20 cellular contexts compared by ENCODE assay signal in the genomic region with DNA sequence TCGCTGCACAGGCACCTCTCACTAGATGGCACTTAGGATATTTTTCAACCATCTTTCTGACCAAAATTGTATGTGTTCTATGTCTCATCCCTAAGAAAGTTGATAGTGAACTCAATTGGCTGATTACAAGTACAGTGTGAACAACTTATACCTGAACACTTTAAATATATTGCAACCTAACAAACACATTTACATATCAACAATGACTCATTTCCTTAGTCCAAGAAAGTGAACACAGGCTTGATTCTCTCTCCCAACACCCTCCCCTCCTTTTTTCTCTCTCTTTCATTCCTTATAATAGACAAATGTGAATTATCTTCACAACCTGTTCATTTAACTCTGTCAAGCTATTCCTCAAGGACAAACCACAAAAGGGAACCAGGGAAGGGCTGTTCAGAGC.
A peak's percentile ranks its signal among the peaks of the same experiment; 100 is the strongest.
DNase-seq lines count a peak whose midpoint lies in the region; ATAC-seq, FAIRE-seq and TF ChIP-seq lines count a peak whose summit lies in the region.
"Had no signal": no experiment of that assay in that cellular context is flagged by ENCODE, and none has a peak within 500 bp of the region (broad histone marks: within the 10 kb centered on the region; RNA-seq: fewer than 3 reads in every experiment).

No MANE protein-coding gene starts in this region.

- no peak overlapping the region for H3K27ac Mint-ChIP-seq in stimulated activated naive B cell treated with anti-CD40 and anti-IgM and Interleukin-4, amounts not matched to agents 10 μg/mL and 1 μg/mL and 100 μg/mL, for 72 hours

- H3K36me3 Mint-ChIP-seq in stimulated activated naive B cell treated with anti-CD40 and anti-IgM and Interleukin-4, amounts not matched to agents 10 μg/mL and 1 μg/mL and 100 μg/mL, for 72 hours, result no peaks in the 10 kb centered on the region

- DNase-seq in cardiac muscle cell (ENCODE audit: low read depth in 1 of 2, low spot score in 1 of 2) (no peak), cardiac septum (ENCODE audit: low spot score) (no peak), PC-3 (no peak), NCI-H1417 treated with DMSO at 0.1 percent for 48 hours (lab: John Stamatoyannopoulos, UW) (no peak), frontal cortex (ENCODE audit: low spot score in 2 of 2) (no peak), DMS153 treated with DMSO at 0.1 percent for 48 hours (lab: John Stamatoyannopoulos, UW; ENCODE audit: unreplicated experiment) (no peak)
- no peak for DNase-seq in stimulated activated naive B cell treated with anti-CD40 and anti-IgM and Interleukin-4, amounts not matched to agents 10 μg/mL and 1 μg/mL and 100 μg/mL, for 72 hours
- DNase-seq: C1 segment of cervical spinal cord, Karpas-422, MM.1S, NCI-H1105, NCI-H1694 treated with DMSO at 0.1 percent for 48 hours, NCI-H2107, NCI-H2227 treated with DMSO at 0.1 percent for 48 hours, NCI-H524, SW 1271 had no signal

- H3K9me3 Mint-ChIP-seq in stimulated activated naive B cell treated with anti-CD40 and anti-IgM and Interleukin-4, amounts not matched to agents 10 μg/mL and 1 μg/mL and 100 μg/mL, for 72 hours, result no peaks in the 10 kb centered on the region

- H3K27me3 ChIP-seq in cardiac muscle cell, result no peaks in the 10 kb centered on the region
- no peaks in the 10 kb centered on the region for H3K27me3 ChIP-seq in PC-3 (ENCODE audit: low read length)

- H3K4me3 Mint-ChIP-seq in stimulated activated naive B cell treated with anti-CD40 and anti-IgM and Interleukin-4, amounts not matched to agents 10 μg/mL and 1 μg/mL and 100 μg/mL, for 72 hours, result peak overlapping the region in 1 of 2 donors; percentile 61

- H3K4me1 ChIP-seq in cardiac muscle cell (ENCODE audit: low read depth) (peaks cover 28% of the 10 kb centered on the region), PC-3 (ENCODE audit: insufficient read depth, low read length) (peaks cover 3% of the 10 kb centered on the region; the same call in 1 of the 2 replicates)

- no peaks in the 10 kb centered on the region; the same call in 1 of the 2 replicates for H3K9me2 ChIP-seq in PC-3 (replicated peaks; ENCODE audit: low read length)

- ATAC-seq in HG03103 (IDR thresholded peaks at IDR 0.05; ENCODE audit: low read depth, unreplicated experiment), result peak; percentile 21
- no peak; the same call in 1 of the 2 replicates for ATAC-seq in PC-3
- peak; percentile 26 to 35 for ATAC-seq in stimulated activated naive B cell treated with anti-CD40 and anti-IgM and Interleukin-4, amounts not matched to agents 10 μg/mL and 1 μg/mL and 100 μg/mL, for 72 hours (replicated peaks)

- H3K27ac ChIP-seq in cardiac muscle cell (peak overlapping the region; percentile 46), PC-3 (ENCODE audit: low read length) (no peak overlapping the region)
- H3K27ac ChIP-seq: RWPE1 had no signal

- no peaks in the 10 kb centered on the region for H3K27me3 Mint-ChIP-seq in stimulated activated naive B cell treated with anti-CD40 and anti-IgM and Interleukin-4, amounts not matched to agents 10 μg/mL and 1 μg/mL and 100 μg/mL, for 72 hours

- H3K4me1 Mint-ChIP-seq in stimulated activated naive B cell treated with anti-CD40 and anti-IgM and Interleukin-4, amounts not matched to agents 10 μg/mL and 1 μg/mL and 100 μg/mL, for 72 hours, result peaks cover 5 to 22% of the 10 kb centered on the region in 2 donors

- no peaks in the 10 kb centered on the region for H3F3A ChIP-seq in PC-3 (ENCODE audit: low read length, unreplicated experiment)

- no peak for FAIRE-seq in frontal cortex (lab: Jason Lieb, UNC)
- FAIRE-seq: GM12892 had no signal

- intact Hi-C loops in cardiac septum (cut with DNase I) (no loop called here), PC-3 (cut with micrococcal nuclease) (no loop called here)

- TF ChIP-seq CTCF in cardiac muscle cell (IDR thresholded peaks at IDR 0.05; ENCODE audit: low read depth, low read length) (no peak), PC-3 (conservative IDR thresholded peaks at IDR 0.05; ENCODE audit: low read depth, low read length) (no peak)

- no TSS peak for BruUV-seq in PC-3 (replicated peaks; lab: Mats Ljungman, UMichigan)

- POLR2A ChIA-PET in PC-3 (lab: Charles Lee; ENCODE audit: unreplicated experiment), result no interaction called here

- H3K4me3 ChIP-seq in cardiac muscle cell, result no peak overlapping the region
- no peak overlapping the region for H3K4me3 ChIP-seq in PC-3 (ENCODE audit: low read length)
- H3K4me3 ChIP-seq: HAP-1 had no signal

- no peaks in the 10 kb centered on the region for H4K20me1 ChIP-seq in PC-3 (ENCODE audit: low read length)

- H3K36me3 ChIP-seq in cardiac muscle cell (no peaks in the 10 kb centered on the region), PC-3 (ENCODE audit: low read depth, low read length) (no peaks in the 10 kb centered on the region)
- H3K36me3 ChIP-seq: HAP-1 had no signal

- CTCF ChIA-PET in PC-3 (lab: Charles Lee), result no interaction called here

- H3K9ac ChIP-seq in PC-3 (ENCODE audit: low read length), result no peak overlapping the region

- H2AFZ ChIP-seq in PC-3 (ENCODE audit: low read length), result no peak overlapping the region

- no peaks in the 10 kb centered on the region for H3K9me3 ChIP-seq in cardiac muscle cell (ENCODE audit: low read depth)
- H3K9me3 ChIP-seq in PC-3 (ENCODE audit: low read length), result no peaks in the 10 kb centered on the region
- H3K9me3 ChIP-seq: HAP-1 had no signal

- H3K4me2 ChIP-seq in PC-3 (ENCODE audit: low read length), result 0 out of 2 replicates have a peak overlapping the region, but pooled peaks have one; percentile 19

- no peaks in the 10 kb centered on the region for H3K79me2 ChIP-seq in PC-3 (ENCODE audit: low read length)
